In genomic region chr18:9038277-9038871, GRCh38 we compare ENCODE assay signal across 18 cellular contexts.
A peak's percentile ranks its signal among the peaks of the same experiment; 100 is the strongest.
DNase-seq lines count a peak whose midpoint lies in the region; ATAC-seq and TF ChIP-seq lines count a peak whose summit lies in the region.
"Had no signal": no experiment of that assay in that cellular context is flagged by ENCODE, and none has a peak within 500 bp of the region (broad histone marks: within the 10 kb centered on the region; RNA-seq: fewer than 3 reads in every experiment).

No MANE protein-coding gene starts in this region.

- no peak overlapping the region for H3K27ac ChIP-seq in GM23338 (ENCODE audit: low read depth)
- H3K27ac ChIP-seq: colonic mucosa, esophagus muscularis mucosa, left lung, vagina had no signal

- H3K9me2 ChIP-seq in GM23338 (ENCODE audit: insufficient read depth), result no peaks in the 10 kb centered on the region

- DNase-seq in GM23338 (ENCODE audit: low spot score), result no peak
- DNase-seq in astrocyte of the hippocampus (ENCODE audit: low read depth, low spot score), result peak; percentile 41
- peak; percentile 26 for DNase-seq in fibroblast of pulmonary artery (ENCODE audit: low read depth)
- DNase-seq in osteocyte (ENCODE audit: extremely low spot score, unreplicated experiment), result no peak
- DNase-seq in hippocampal formation (lab: John Stamatoyannopoulos, UW), result no peak
- no peak for DNase-seq in activated CD4-positive, CD25-positive, alpha-beta regulatory T cell treated with anti-CD3 and anti-CD28 coated beads, Interleukin-2, amount 50 U/mL, for 72 hours
- no peak for DNase-seq in NCI-H1105 (lab: John Stamatoyannopoulos, UW)
- no peak for DNase-seq in stimulated activated naive CD8-positive, alpha-beta T cell treated with anti-CD3 and anti-CD28 coated beads, Interleukin-15, amount 100 ng/mL, for 72 hours
- DNase-seq: activated CD8-positive, alpha-beta T cell treated with anti-CD3 and anti-CD28 coated beads for 36 hours; colonic mucosa; hypothalamus; left lung; NCI-H187 treated with DMSO at 0.1 percent for 48 hours; NCI-H69; SW 1271 had no signal

- no peaks in the 10 kb centered on the region for H4K20me1 ChIP-seq in GM23338 (replicated peaks; ENCODE audit: insufficient read depth)

- no peaks in the 10 kb centered on the region for H3K9me3 Mint-ChIP-seq in GM23338
- H3K9me3 Mint-ChIP-seq in osteocyte (ENCODE audit: unreplicated experiment), result no peaks in the 10 kb centered on the region
- no peaks in the 10 kb centered on the region for H3K9me3 Mint-ChIP-seq in stimulated activated naive CD8-positive, alpha-beta T cell treated with anti-CD3 and anti-CD28 coated beads, Interleukin-15, amount 100 ng/mL, for 72 hours
- H3K9me3 Mint-ChIP-seq: activated CD8-positive, alpha-beta T cell treated with anti-CD3 and anti-CD28 coated beads for 36 hours had no signal

- H3K4me3 ChIP-seq in GM23338, result no peak overlapping the region
- no peak overlapping the region for H3K4me3 ChIP-seq in fibroblast of pulmonary artery (replicated peaks; ENCODE audit: low read depth, low read length)
- H3K4me3 ChIP-seq: colonic mucosa, esophagus muscularis mucosa, left lung, vagina had no signal

- H3K79me2 ChIP-seq in GM23338 (replicated peaks; ENCODE audit: insufficient read depth), result no peaks in the 10 kb centered on the region

- peak overlapping the region; percentile 77; the same call in 1 of the 2 replicates for H2AFZ ChIP-seq in GM23338

- H3F3A ChIP-seq in GM23338 (replicated peaks; ENCODE audit: low read depth), result no peaks in the 10 kb centered on the region

- ATAC-seq in GM23338, result no peak
- no peak for ATAC-seq in stimulated activated naive CD8-positive, alpha-beta T cell treated with anti-CD3 and anti-CD28 coated beads, Interleukin-15, amount 100 ng/mL, for 72 hours
- ATAC-seq: activated CD8-positive, alpha-beta T cell treated with anti-CD3 and anti-CD28 coated beads for 36 hours; left lung had no signal

- no peaks in the 10 kb centered on the region; the same call in 1 of the 2 replicates for H3K4me1 ChIP-seq in GM23338 (ENCODE audit: insufficient read depth)
- H3K4me1 ChIP-seq: colonic mucosa, left lung, vagina had no signal

- H3K36me3 Mint-ChIP-seq in GM23338 (ENCODE audit: low read depth) (no peaks in the 10 kb centered on the region), osteocyte (ENCODE audit: unreplicated experiment) (no peaks in the 10 kb centered on the region)

- 0 out of 2 replicates have a peak overlapping the region, but pooled peaks have one; percentile 22 for H3K4me2 ChIP-seq in GM23338

- no peaks in the 10 kb centered on the region for H3K27me3 ChIP-seq in GM23338 (ENCODE audit: insufficient read depth)
- H3K27me3 ChIP-seq: colonic mucosa, esophagus muscularis mucosa, left lung, vagina had no signal

- H3K36me3 ChIP-seq in GM23338 (ENCODE audit: insufficient read depth), result no peaks in the 10 kb centered on the region
- H3K36me3 ChIP-seq: colonic mucosa, esophagus muscularis mucosa, left lung, vagina had no signal

- peak overlapping the region; percentile 89; the same call in 1 of the 2 replicates for H3K27ac Mint-ChIP-seq in GM23338
- peak overlapping the region; percentile 7 for H3K27ac Mint-ChIP-seq in osteocyte (ENCODE audit: unreplicated experiment)
- H3K27ac Mint-ChIP-seq in stimulated activated naive CD8-positive, alpha-beta T cell treated with anti-CD3 and anti-CD28 coated beads, Interleukin-15, amount 100 ng/mL, for 72 hours, result no peak overlapping the region
- H3K27ac Mint-ChIP-seq: activated CD8-positive, alpha-beta T cell treated with anti-CD3 and anti-CD28 coated beads for 36 hours; B cell had no signal

- peaks cover 11% of the 10 kb centered on the region for H3K4me1 Mint-ChIP-seq in GM23338
- H3K4me1 Mint-ChIP-seq in osteocyte (ENCODE audit: unreplicated experiment), result peaks cover 8% of the 10 kb centered on the region
- no peaks in the 10 kb centered on the region for H3K4me1 Mint-ChIP-seq in stimulated activated naive CD8-positive, alpha-beta T cell treated with anti-CD3 and anti-CD28 coated beads, Interleukin-15, amount 100 ng/mL, for 72 hours
- H3K4me1 Mint-ChIP-seq: B cell had no signal

- no peak for TF ChIP-seq CTCF in GM23338 (conservative IDR thresholded peaks at IDR 0.05; ENCODE audit: low read depth in 2 of 2)
- TF ChIP-seq CTCF in fibroblast of pulmonary artery (IDR thresholded peaks at IDR 0.05; ENCODE audit: low read length, missing control alignments), result no peak
- no peak for TF ChIP-seq CTCF in osteocyte (IDR thresholded peaks at IDR 0.05)

- H3K27me3 Mint-ChIP-seq in GM23338 (ENCODE audit: insufficient read depth, low read depth, poor library complexity), result peaks cover 2% of the 10 kb centered on the region
- H3K27me3 Mint-ChIP-seq in osteocyte (ENCODE audit: unreplicated experiment), result no peaks in the 10 kb centered on the region
- H3K27me3 Mint-ChIP-seq in stimulated activated naive CD8-positive, alpha-beta T cell treated with anti-CD3 and anti-CD28 coated beads, Interleukin-15, amount 100 ng/mL, for 72 hours, result no peaks in the 10 kb centered on the region
- H3K27me3 Mint-ChIP-seq: activated CD8-positive, alpha-beta T cell treated with anti-CD3 and anti-CD28 coated beads for 36 hours; B cell had no signal

- H3K4me3 Mint-ChIP-seq in GM23338 (no peak overlapping the region), osteocyte (ENCODE audit: unreplicated experiment) (no peak overlapping the region)
- no peak overlapping the region for H3K4me3 Mint-ChIP-seq in stimulated activated naive CD8-positive, alpha-beta T cell treated with anti-CD3 and anti-CD28 coated beads, Interleukin-15, amount 100 ng/mL, for 72 hours
- H3K4me3 Mint-ChIP-seq: activated CD8-positive, alpha-beta T cell treated with anti-CD3 and anti-CD28 coated beads for 36 hours; B cell had no signal

TF ChIP-seq in GM23338, 12 proteins besides CTCF, POLR2A, EP300 and RAD21 (continues in another document):
- TF ChIP-seq, protein P1, sequence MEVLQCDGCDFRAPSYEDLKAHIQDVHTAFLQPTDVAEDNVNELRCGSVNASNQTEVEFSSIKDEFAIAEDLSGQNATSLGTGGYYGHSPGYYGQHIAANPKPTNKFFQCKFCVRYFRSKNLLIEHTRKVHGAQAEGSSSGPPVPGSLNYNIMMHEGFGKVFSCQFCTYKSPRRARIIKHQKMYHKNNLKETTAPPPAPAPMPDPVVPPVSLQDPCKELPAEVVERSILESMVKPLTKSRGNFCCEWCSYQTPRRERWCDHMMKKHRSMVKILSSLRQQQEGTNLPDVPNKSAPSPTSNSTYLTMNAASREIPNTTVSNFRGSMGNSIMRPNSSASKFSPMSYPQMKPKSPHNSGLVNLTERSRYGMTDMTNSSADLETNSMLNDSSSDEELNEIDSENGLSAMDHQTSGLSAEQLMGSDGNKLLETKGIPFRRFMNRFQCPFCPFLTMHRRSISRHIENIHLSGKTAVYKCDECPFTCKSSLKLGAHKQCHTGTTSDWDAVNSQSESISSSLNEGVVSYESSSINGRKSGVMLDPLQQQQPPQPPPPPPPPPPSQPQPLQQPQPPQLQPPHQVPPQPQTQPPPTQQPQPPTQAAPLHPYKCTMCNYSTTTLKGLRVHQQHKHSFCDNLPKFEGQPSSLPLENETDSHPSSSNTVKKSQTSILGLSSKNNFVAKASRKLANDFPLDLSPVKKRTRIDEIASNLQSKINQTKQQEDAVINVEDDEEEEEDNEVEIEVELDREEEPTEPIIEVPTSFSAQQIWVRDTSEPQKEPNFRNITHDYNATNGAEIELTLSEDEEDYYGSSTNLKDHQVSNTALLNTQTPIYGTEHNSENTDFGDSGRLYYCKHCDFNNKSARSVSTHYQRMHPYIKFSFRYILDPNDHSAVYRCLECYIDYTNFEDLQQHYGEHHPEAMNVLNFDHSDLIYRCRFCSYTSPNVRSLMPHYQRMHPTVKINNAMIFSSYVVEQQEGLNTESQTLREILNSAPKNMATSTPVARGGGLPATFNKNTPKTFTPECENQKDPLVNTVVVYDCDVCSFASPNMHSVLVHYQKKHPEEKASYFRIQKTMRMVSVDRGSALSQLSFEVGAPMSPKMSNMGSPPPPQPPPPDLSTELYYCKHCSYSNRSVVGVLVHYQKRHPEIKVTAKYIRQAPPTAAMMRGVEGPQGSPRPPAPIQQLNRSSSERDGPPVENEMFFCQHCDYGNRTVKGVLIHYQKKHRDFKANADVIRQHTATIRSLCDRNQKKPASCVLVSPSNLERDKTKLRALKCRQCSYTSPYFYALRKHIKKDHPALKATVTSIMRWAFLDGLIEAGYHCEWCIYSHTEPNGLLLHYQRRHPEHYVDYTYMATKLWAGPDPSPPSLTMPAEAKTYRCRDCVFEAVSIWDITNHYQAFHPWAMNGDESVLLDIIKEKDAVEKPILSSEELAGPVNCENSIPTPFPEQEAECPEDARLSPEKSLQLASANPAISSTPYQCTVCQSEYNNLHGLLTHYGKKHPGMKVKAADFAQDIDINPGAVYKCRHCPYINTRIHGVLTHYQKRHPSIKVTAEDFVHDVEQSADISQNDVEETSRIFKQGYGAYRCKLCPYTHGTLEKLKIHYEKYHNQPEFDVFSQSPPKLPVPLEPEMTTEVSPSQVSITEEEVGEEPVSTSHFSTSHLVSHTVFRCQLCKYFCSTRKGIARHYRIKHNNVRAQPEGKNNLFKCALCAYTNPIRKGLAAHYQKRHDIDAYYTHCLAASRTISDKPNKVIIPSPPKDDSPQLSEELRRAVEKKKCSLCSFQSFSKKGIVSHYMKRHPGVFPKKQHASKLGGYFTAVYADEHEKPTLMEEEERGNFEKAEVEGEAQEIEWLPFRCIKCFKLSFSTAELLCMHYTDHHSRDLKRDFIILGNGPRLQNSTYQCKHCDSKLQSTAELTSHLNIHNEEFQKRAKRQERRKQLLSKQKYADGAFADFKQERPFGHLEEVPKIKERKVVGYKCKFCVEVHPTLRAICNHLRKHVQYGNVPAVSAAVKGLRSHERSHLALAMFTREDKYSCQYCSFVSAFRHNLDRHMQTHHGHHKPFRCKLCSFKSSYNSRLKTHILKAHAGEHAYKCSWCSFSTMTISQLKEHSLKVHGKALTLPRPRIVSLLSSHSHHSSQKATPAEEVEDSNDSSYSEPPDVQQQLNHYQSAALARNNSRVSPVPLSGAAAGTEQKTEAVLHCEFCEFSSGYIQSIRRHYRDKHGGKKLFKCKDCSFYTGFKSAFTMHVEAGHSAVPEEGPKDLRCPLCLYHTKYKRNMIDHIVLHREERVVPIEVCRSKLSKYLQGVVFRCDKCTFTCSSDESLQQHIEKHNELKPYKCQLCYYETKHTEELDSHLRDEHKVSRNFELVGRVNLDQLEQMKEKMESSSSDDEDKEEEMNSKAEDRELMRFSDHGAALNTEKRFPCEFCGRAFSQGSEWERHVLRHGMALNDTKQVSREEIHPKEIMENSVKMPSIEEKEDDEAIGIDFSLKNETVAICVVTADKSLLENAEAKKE (CRISPR knock-in tag; IDR thresholded peaks at IDR 0.05), result no peak
- no peak for TF ChIP-seq CREB1 (CRISPR knock-in tag; IDR thresholded peaks at IDR 0.05; ENCODE audit: low read depth)

Comparison
In these comparisons a context has a peak if more than half of its experiments do, and no peak if none do; other contexts are left out.
1. DNase-seq: peak in astrocyte of the hippocampus (single experiment) and fibroblast of pulmonary artery (single experiment); none in GM23338 (single experiment), osteocyte (single experiment), hippocampal formation (0 of 2), activated CD4-positive, CD25-positive, alpha-beta regulatory T cell treated with anti-CD3 and anti-CD28 coated beads, Interleukin-2, amount 50 U/mL, for 72 hours (single experiment), NCI-H1105 (single experiment) and stimulated activated naive CD8-positive, alpha-beta T cell treated with anti-CD3 and anti-CD28 coated beads, Interleukin-15, amount 100 ng/mL, for 72 hours (0 of 2).
2. H3K27ac Mint-ChIP-seq: peak in GM23338 (single experiment) and osteocyte (single experiment); none in stimulated activated naive CD8-positive, alpha-beta T cell treated with anti-CD3 and anti-CD28 coated beads, Interleukin-15, amount 100 ng/mL, for 72 hours (0 of 2).